In the genomic region with DNA sequence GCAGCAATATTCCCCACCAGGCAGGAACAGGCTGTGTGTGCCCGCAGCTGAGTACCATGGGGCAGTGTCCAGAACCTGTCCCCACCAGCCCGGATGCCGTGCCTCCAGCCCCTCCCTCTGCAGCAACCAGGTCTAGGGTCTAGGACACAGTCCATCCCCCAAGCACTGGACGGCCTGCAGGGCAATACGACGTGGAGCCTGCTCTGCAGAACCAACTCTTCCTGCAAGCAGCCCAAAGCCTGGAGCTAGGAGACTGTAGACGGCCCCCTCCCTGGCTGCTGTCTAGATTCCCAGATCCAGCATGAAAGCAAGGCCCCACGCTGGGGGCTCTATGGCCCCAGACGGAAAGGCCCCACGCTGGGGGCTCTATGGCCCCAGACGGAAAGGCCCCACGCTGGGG, we compare ENCODE assay signal across 19 cellular contexts.
A peak's percentile ranks its signal among the peaks of the same experiment; 100 is the strongest.
DNase-seq lines count a peak whose midpoint lies in the region; ATAC-seq and TF ChIP-seq lines count a peak whose summit lies in the region.
"Had no signal": no experiment of that assay in that cellular context is flagged by ENCODE, and none has a peak within 500 bp of the region (broad histone marks: within the 10 kb centered on the region; RNA-seq: fewer than 3 reads in every experiment).

No MANE protein-coding gene starts in this region.

- H3K9me3 ChIP-seq in trophoblast cell (ENCODE audit: insufficient read depth, low read depth, low read length) (peaks cover 3% of the 10 kb centered on the region), aorta (ENCODE audit: control insufficient read depth, low read length) (no peaks in the 10 kb centered on the region)
- H3K9me3 ChIP-seq: Peyer's patch, testis had no signal

- no peak overlapping the region for H3K4me2 ChIP-seq in trophoblast cell (ENCODE audit: low read length)

- peak overlapping the region; percentile 91 to 99 for H3K27ac Mint-ChIP-seq in natural killer cell treated with Interleukin-12 subunit alpha and Interleukin-12 subunit beta and Interleukin-15 and Interleukin-18, amount 100 ng/mL, for 72 hours
- no peak overlapping the region for H3K27ac Mint-ChIP-seq in natural killer cell
- H3K27ac Mint-ChIP-seq in glutamatergic neuron (ENCODE audit: unreplicated experiment), result peak overlapping the region; percentile 98
- no peak overlapping the region for H3K27ac Mint-ChIP-seq in Calu3 (ENCODE audit: unreplicated experiment)
- no peak overlapping the region for H3K27ac Mint-ChIP-seq in chondrocyte (ENCODE audit: unreplicated experiment)
- H3K27ac Mint-ChIP-seq: H9 had no signal

- no peak overlapping the region for H2AFZ ChIP-seq in trophoblast cell (ENCODE audit: insufficient read depth, low read length, poor library complexity)

- peaks cover 2% of the 10 kb centered on the region for H3K79me2 ChIP-seq in trophoblast cell (ENCODE audit: control insufficient read depth, insufficient read depth, low read length, poor library complexity)

- no peak overlapping the region for H2AK5ac ChIP-seq in trophoblast cell (ENCODE audit: low read length)

- H3K27ac ChIP-seq in trophoblast cell (ENCODE audit: low read depth, low read length) (no peak overlapping the region), aorta (ENCODE audit: low read depth in 1 of 2, low read length in 2 of 2) (no peak overlapping the region)

- peaks cover 8% of the 10 kb centered on the region for H3K79me1 ChIP-seq in trophoblast cell (ENCODE audit: low read length)

- peak overlapping the region; percentile 5 for H3K14ac ChIP-seq in trophoblast cell (ENCODE audit: low read length)

- DNase-seq in natural killer cell treated with Interleukin-12 subunit alpha and Interleukin-12 subunit beta and Interleukin-15 and Interleukin-18, amount 100 ng/mL, for 72 hours (ENCODE audit: low spot score), result no peak
- no peak for DNase-seq in natural killer cell
- no peak for DNase-seq in glutamatergic neuron
- no peak for DNase-seq in trophoblast cell
- no peak for DNase-seq in aorta
- no peak for DNase-seq in Calu3
- no peak for DNase-seq in chondrocyte (ENCODE audit: low spot score)
- DNase-seq in AG20443 (ENCODE audit: low spot score), result no peak
- DNase-seq: ACHN; activated naive CD4-positive, alpha-beta T cell treated with Interleukin-2 at 50 U/mL for 16 hours; activated T-cell treated with anti-CD3 and anti-CD28 coated beads, Interleukin-2, amount 50 U/mL, for 72 hours; dorsolateral prefrontal cortex; H9; NCI-H1417 treated with DMSO at 0.1 percent for 48 hours; NCI-H748 treated with DMSO at 0.1 percent for 48 hours; SHP77 treated with DMSO at 0.1 percent for 48 hours; testis had no signal

- no peak overlapping the region for H3K23ac ChIP-seq in trophoblast cell (ENCODE audit: low read length)

- no peak overlapping the region for H3K9ac ChIP-seq in trophoblast cell (ENCODE audit: low read length)

- WGBS in trophoblast cell (ENCODE audit: extremely low coverage, insufficient coverage, insufficient read length), result no CpG with 5 or more reads among the region's 12 CpGs
- 97 to 98% methylated on average over 12 of the region's 12 CpGs for WGBS in aorta, 2 donors

- no peak for ATAC-seq in natural killer cell treated with Interleukin-12 subunit alpha and Interleukin-12 subunit beta and Interleukin-15 and Interleukin-18, amount 100 ng/mL, for 72 hours
- ATAC-seq in natural killer cell (no peak), aorta (ENCODE audit: low FRiP score) (peak; percentile 4)

- H3K4me3 Mint-ChIP-seq in natural killer cell treated with Interleukin-12 subunit alpha and Interleukin-12 subunit beta and Interleukin-15 and Interleukin-18, amount 100 ng/mL, for 72 hours, result no peak overlapping the region
- H3K4me3 Mint-ChIP-seq in natural killer cell, result no peak overlapping the region
- no peak overlapping the region for H3K4me3 Mint-ChIP-seq in glutamatergic neuron (ENCODE audit: unreplicated experiment)
- no peak overlapping the region for H3K4me3 Mint-ChIP-seq in Calu3 (ENCODE audit: low read depth, unreplicated experiment)
- no peak overlapping the region for H3K4me3 Mint-ChIP-seq in chondrocyte (ENCODE audit: unreplicated experiment)
- H3K4me3 Mint-ChIP-seq: H9 had no signal

- no peak overlapping the region for H3K4ac ChIP-seq in trophoblast cell (ENCODE audit: low read depth, low read length)

- peak overlapping the region; percentile 1 for H3K18ac ChIP-seq in trophoblast cell (ENCODE audit: low read length)

- H3K4me1 ChIP-seq in trophoblast cell (ENCODE audit: control insufficient read depth in 1 of 2, insufficient read depth in 2 of 2, low read length in 2 of 2), result peaks cover 14 to 24% of the 10 kb centered on the region in 2 experiments
- H3K4me1 ChIP-seq in aorta (ENCODE audit: control insufficient read depth in 1 of 2, insufficient read depth in 2 of 2, low read length in 2 of 2), result no peaks in the 10 kb centered on the region

- no peaks in the 10 kb centered on the region for H3K9me3 Mint-ChIP-seq in natural killer cell treated with Interleukin-12 subunit alpha and Interleukin-12 subunit beta and Interleukin-15 and Interleukin-18, amount 100 ng/mL, for 72 hours
- H3K9me3 Mint-ChIP-seq in natural killer cell, result no peaks in the 10 kb centered on the region
- peaks cover 14% of the 10 kb centered on the region for H3K9me3 Mint-ChIP-seq in glutamatergic neuron (ENCODE audit: unreplicated experiment)
- no peaks in the 10 kb centered on the region for H3K9me3 Mint-ChIP-seq in Calu3 (ENCODE audit: low read depth, unreplicated experiment)
- H3K9me3 Mint-ChIP-seq in chondrocyte (ENCODE audit: low read depth), result no peaks in the 10 kb centered on the region
- H3K9me3 Mint-ChIP-seq: activated T-cell treated with anti-CD3 and anti-CD28 coated beads, Interleukin-2, amount 50 U/mL, for 72 hours had no signal

- no peaks in the 10 kb centered on the region for H3K27me3 ChIP-seq in trophoblast cell (ENCODE audit: insufficient read depth, low read length)
- H3K27me3 ChIP-seq in aorta (ENCODE audit: control insufficient read depth in 1 of 2, insufficient read depth in 2 of 2, low read length in 1 of 2), result no peaks in the 10 kb centered on the region
- H3K27me3 ChIP-seq: Peyer's patch, testis had no signal

- no TSS peak for BruUV-seq in Calu3 (replicated peaks; lab: Mats Ljungman, UMichigan)

- H2BK12ac ChIP-seq in trophoblast cell (ENCODE audit: low read length), result peak overlapping the region; percentile 3

- no peak overlapping the region for H4K12ac ChIP-seq in trophoblast cell (ENCODE audit: low read depth, low read length)

- H3K4me3 ChIP-seq in trophoblast cell (ENCODE audit: low read depth, low read length), result no peak overlapping the region
- H3K4me3 ChIP-seq in aorta (ENCODE audit: low read length in 2 of 2), result no peak overlapping the region
- H3K4me3 ChIP-seq: testis had no signal

- peak overlapping the region; percentile 96 for H4K91ac ChIP-seq in trophoblast cell (ENCODE audit: low read depth, low read length)

- H3K36me3 ChIP-seq in trophoblast cell (ENCODE audit: control insufficient read depth in 1 of 2, insufficient read depth in 2 of 2, low read length in 2 of 2) (no peaks in the 10 kb centered on the region), aorta (ENCODE audit: control insufficient read depth in 1 of 2, insufficient read depth in 2 of 2, low read length in 1 of 2) (no peaks in the 10 kb centered on the region)
- H3K36me3 ChIP-seq: Peyer's patch had no signal

- H3K27me3 Mint-ChIP-seq in natural killer cell treated with Interleukin-12 subunit alpha and Interleukin-12 subunit beta and Interleukin-15 and Interleukin-18, amount 100 ng/mL, for 72 hours, result peaks cover 25 to 35% of the 10 kb centered on the region in 2 donors
- H3K27me3 Mint-ChIP-seq in natural killer cell (ENCODE audit: low read depth in 2 of 2) (peaks cover 36 to 48% of the 10 kb centered on the region in 2 donors), glutamatergic neuron (ENCODE audit: unreplicated experiment) (peaks cover 7% of the 10 kb centered on the region), Calu3 (ENCODE audit: unreplicated experiment) (no peaks in the 10 kb centered on the region), chondrocyte (ENCODE audit: low read depth) (no peaks in the 10 kb centered on the region)
- H3K27me3 Mint-ChIP-seq: progenitor cell of endocrine pancreas had no signal

- H3K4me1 Mint-ChIP-seq in natural killer cell treated with Interleukin-12 subunit alpha and Interleukin-12 subunit beta and Interleukin-15 and Interleukin-18, amount 100 ng/mL, for 72 hours (ENCODE audit: low read depth in 2 of 2), result peaks cover 20 to 33% of the 10 kb centered on the region in 2 donors
- H3K4me1 Mint-ChIP-seq in natural killer cell, result peaks cover 15 to 18% of the 10 kb centered on the region in 2 donors
- peaks cover 44% of the 10 kb centered on the region for H3K4me1 Mint-ChIP-seq in glutamatergic neuron (ENCODE audit: low read depth, unreplicated experiment)
- H3K4me1 Mint-ChIP-seq in Calu3 (ENCODE audit: low read depth, unreplicated experiment), result peaks cover 20% of the 10 kb centered on the region
- peaks cover 30% of the 10 kb centered on the region for H3K4me1 Mint-ChIP-seq in chondrocyte (ENCODE audit: low read depth)

- H2BK5ac ChIP-seq in trophoblast cell (ENCODE audit: low read depth, low read length, poor library complexity), result no peak overlapping the region

- no peak overlapping the region for H4K8ac ChIP-seq in trophoblast cell (ENCODE audit: low read depth, low read length)

- peak overlapping the region; percentile 89 for H2BK120ac ChIP-seq in trophoblast cell (ENCODE audit: insufficient read depth, low read length, poor library complexity)

- TF ChIP-seq CTCF in natural killer cell (IDR thresholded peaks at IDR 0.05), result no peak
- no peak for TF ChIP-seq CTCF in glutamatergic neuron (IDR thresholded peaks at IDR 0.05; ENCODE audit: partially characterized antibody, unreplicated experiment)
- TF ChIP-seq CTCF in Calu3 (IDR thresholded peaks at IDR 0.05; ENCODE audit: unreplicated experiment), result no peak
- TF ChIP-seq CTCF in chondrocyte (IDR thresholded peaks at IDR 0.05), result no peak

- intact Hi-C loops in natural killer cell (cut with micrococcal nuclease), result no loop called here
- intact Hi-C loops in aorta (cut with DNase I), result no loop called here
- intact Hi-C loops in Calu3 (cut with micrococcal nuclease; ENCODE audit: unreplicated experiment), result no loop called here

- CTCF ChIA-PET in Calu3 (lab: Charles Lee), result no interaction called here

- peaks cover 7% of the 10 kb centered on the region for H3K36me3 Mint-ChIP-seq in natural killer cell treated with Interleukin-12 subunit alpha and Interleukin-12 subunit beta and Interleukin-15 and Interleukin-18, amount 100 ng/mL, for 72 hours
- H3K36me3 Mint-ChIP-seq in natural killer cell, result peaks cover 7% of the 10 kb centered on the region
- H3K36me3 Mint-ChIP-seq in glutamatergic neuron (ENCODE audit: unreplicated experiment), result no peaks in the 10 kb centered on the region
- no peaks in the 10 kb centered on the region for H3K36me3 Mint-ChIP-seq in Calu3 (ENCODE audit: insufficient read depth, unreplicated experiment)
- H3K36me3 Mint-ChIP-seq in chondrocyte (ENCODE audit: low read depth), result no peaks in the 10 kb centered on the region

Comparison
In these comparisons a context has a peak if more than half of its experiments do, and no peak if none do; other contexts are left out.
1. H3K27ac Mint-ChIP-seq: peak in natural killer cell treated with Interleukin-12 subunit alpha and Interleukin-12 subunit beta and Interleukin-15 and Interleukin-18, amount 100 ng/mL, for 72 hours (2 of 2) and glutamatergic neuron (single experiment); none in natural killer cell (0 of 2), Calu3 (single experiment) and chondrocyte (single experiment).